20 cellular contexts compared by ENCODE assay signal in genomic region chr11:32309541-32310217, GRCh38.
DNase-seq lines count a peak whose midpoint lies in the region; ATAC-seq and TF ChIP-seq lines count a peak whose summit lies in the region.
"Had no signal": no experiment of that assay in that cellular context is flagged by ENCODE, and none has a peak within 500 bp of the region (broad histone marks: within the 10 kb centered on the region; RNA-seq: fewer than 3 reads in every experiment).

No MANE protein-coding gene starts in this region.

- H3K4me1 ChIP-seq in adipocyte (ENCODE audit: control insufficient read depth, insufficient read depth, low read length): peaks cover 43% of the 10 kb centered on the region
- H3K4me1 ChIP-seq: BE2C, colonic mucosa, HAP-1, SJSA1, transverse colon had no signal

- no peak for ATAC-seq in GM19395 (IDR thresholded peaks at IDR 0.05; ENCODE audit: unreplicated experiment)
- no peak for ATAC-seq in GM21723 (IDR thresholded peaks at IDR 0.05; ENCODE audit: unreplicated experiment)

- DNase-seq in DMS 273 (lab: John Stamatoyannopoulos, UW; ENCODE audit: unreplicated experiment) (peak; percentile 73), NCI-H2171 (lab: John Stamatoyannopoulos, UW) (peak; percentile 44), adipocyte (ENCODE audit: low read depth) (no peak), kidney glomerular epithelial cell (lab: John Stamatoyannopoulos, UW) (peak; percentile 75), hepatic stellate cell (ENCODE audit: low spot score) (no peak), dorsolateral prefrontal cortex (no peak)
- DNase-seq: activated gamma-delta T cell; BE2C; brain microvascular endothelial cell; colonic mucosa; DMS79 treated with DMSO at 0.1 percent for 48 hours; NCI-H187 treated with DMSO at 0.1 percent for 48 hours; stimulated activated CD8-positive, alpha-beta memory T cell treated with anti-CD3 and anti-CD28 coated beads, Interleukin-4, amount 100 ng/mL, for 48 hours; transverse colon had no signal

- H3K27me3 ChIP-seq in adipocyte (replicated peaks; ENCODE audit: control insufficient read depth, insufficient read depth, low read length) (no peaks in the 10 kb centered on the region), dorsolateral prefrontal cortex (peaks cover 0 to 26% (median 0%) of the 10 kb centered on the region in 45 donors)
- H3K27me3 ChIP-seq: BE2C, brain microvascular endothelial cell, colonic mucosa, SJSA1 had no signal

- H3K9ac ChIP-seq in adipocyte (ENCODE audit: low read length): peak overlapping the region; percentile 39
- H3K9ac ChIP-seq: KMS-11 had no signal

- H3K4me3 ChIP-seq in adipocyte (ENCODE audit: low read length) (no peak overlapping the region), dorsolateral prefrontal cortex (no peak overlapping the region)
- H3K4me3 ChIP-seq: colonic mucosa, HAP-1, SJSA1, stomach, transverse colon had no signal

- no peak overlapping the region for H3K27ac ChIP-seq in dorsolateral prefrontal cortex
- H3K27ac ChIP-seq: brain microvascular endothelial cell, colonic mucosa, KMS-11, SJSA1, stomach, transverse colon had no signal

- TF ChIP-seq CTCF in dorsolateral prefrontal cortex (IDR thresholded peaks at IDR 0.05 in 54 of 56, conservative IDR thresholded peaks at IDR 0.05 in 2 of 56; ENCODE audit: low read depth in 1 of 56, partially characterized antibody in 56 of 56): no peak

- no peaks in the 10 kb centered on the region for H3K9me3 ChIP-seq in adipocyte (ENCODE audit: control insufficient read depth, low read length)
- H3K9me3 ChIP-seq: BE2C, colonic mucosa, HAP-1, SJSA1, stomach, transverse colon had no signal

- intact Hi-C loops in dorsolateral prefrontal cortex (cut with DNase I): no loop called here

- H3K36me3 ChIP-seq in adipocyte (ENCODE audit: control insufficient read depth, insufficient read depth, low read length, severe bottlenecking): no peaks in the 10 kb centered on the region
- H3K36me3 ChIP-seq: BE2C, brain microvascular endothelial cell, colonic mucosa, HAP-1, SJSA1, stomach, transverse colon had no signal

Comparison
In these comparisons a context has a peak if more than half of its experiments do, and no peak if none do; other contexts are left out.
1. DNase-seq: peak in DMS 273 (single experiment), NCI-H2171 (single experiment) and kidney glomerular epithelial cell (single experiment); none in adipocyte (single experiment), hepatic stellate cell (single experiment) and dorsolateral prefrontal cortex (0 of 10).